ENCODE assay signal across 25 cellular contexts in the genomic region with DNA sequence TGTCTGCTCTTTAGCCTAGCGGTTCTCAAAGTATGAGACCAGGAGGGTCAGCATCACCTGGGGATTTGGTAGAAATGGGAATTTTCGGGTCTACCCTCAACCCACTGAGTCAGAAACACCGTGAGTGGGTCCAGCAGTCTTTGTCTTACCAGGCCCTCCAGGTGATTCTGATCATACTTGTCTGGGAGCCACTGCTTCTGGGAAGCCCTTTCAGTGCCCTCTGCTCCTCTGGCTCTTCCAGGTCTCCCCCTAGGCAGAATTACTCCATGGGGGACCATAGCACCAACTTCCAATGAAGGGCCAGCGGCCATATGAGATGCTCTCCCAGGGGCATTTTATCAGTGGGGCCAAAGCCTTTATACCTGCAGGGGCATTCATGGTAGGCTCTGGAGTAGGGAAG.
"Had no signal": no experiment of that assay in that cellular context is flagged by ENCODE, and none has a peak within 500 bp of the region (broad histone marks: within the 10 kb centered on the region; RNA-seq: fewer than 3 reads in every experiment).

No MANE protein-coding gene starts in this region.

- H3K27ac ChIP-seq: colonic mucosa, coronary artery, dorsolateral prefrontal cortex, epithelial cell of prostate, esophagus squamous epithelium, foreskin keratinocyte, gastrocnemius medialis, gastroesophageal sphincter, heart left ventricle had no signal

- H3K9me3 ChIP-seq: colonic mucosa, gastrocnemius medialis had no signal

- DNase-seq: colonic mucosa; cortex of kidney; dermis blood vessel endothelial cell; dorsolateral prefrontal cortex; effector CD4-positive, alpha-beta T cell; effector CD8-positive, alpha-beta T cell; effector memory CD4-positive, alpha-beta T cell; effector memory CD8-positive, alpha-beta T cell; erythroblast; esophagus squamous epithelium; foreskin fibroblast; foreskin keratinocyte; foreskin melanocyte; gastrocnemius medialis; glutamatergic neuron; head of caudate nucleus; heart left ventricle had no signal

- H3K4me1 ChIP-seq: colonic mucosa, esophagus squamous epithelium, foreskin keratinocyte, gastrocnemius medialis, gastroesophageal sphincter, heart left ventricle had no signal

- H3K4me3 ChIP-seq: colonic mucosa, coronary artery, dorsolateral prefrontal cortex, esophagus squamous epithelium, gastrocnemius medialis, gastroesophageal sphincter, heart left ventricle had no signal

- H3K27me3 ChIP-seq: colonic mucosa had no signal

- FAIRE-seq: colon, endometrium, endothelial cell of umbilical vein, frontal cortex had no signal

- ATAC-seq: effector memory CD8-positive, alpha-beta T cell; esophagus mucosa; foreskin keratinocyte; gastrocnemius medialis; gastroesophageal sphincter; heart left ventricle had no signal

- H3K36me3 ChIP-seq: colonic mucosa, esophagus squamous epithelium, gastrocnemius medialis, gastroesophageal sphincter, heart left ventricle had no signal
